ENCODE assay signal across 1 cellular context in the genomic region with DNA sequence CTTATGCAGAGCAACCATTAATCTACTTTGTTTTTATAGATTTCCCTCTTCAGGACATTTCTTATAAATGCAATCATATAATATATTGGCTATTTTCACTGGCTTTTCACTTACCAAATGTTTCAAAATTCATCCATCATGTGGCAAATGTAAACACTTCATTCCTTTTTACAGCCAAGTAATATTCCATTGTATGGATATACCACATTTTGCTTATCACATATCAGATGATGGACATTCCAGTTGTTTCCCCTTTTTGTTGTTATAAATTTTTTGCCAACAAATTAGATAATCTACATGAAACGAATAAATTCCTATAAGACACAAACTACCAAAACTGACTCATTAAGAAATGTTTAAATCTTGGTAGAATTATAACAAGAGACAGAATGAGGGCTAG.
TF ChIP-seq lines count a peak whose summit lies in the region.

No MANE protein-coding gene starts in this region.

TF ChIP-seq in SK-N-SH, 30 proteins besides CTCF, POLR2A, EP300 and RAD21 (continued from another document):
- TF ChIP-seq FOSL2 (IDR thresholded peaks at IDR 0.05; ENCODE audit: borderline replicate concordance, low read depth) = no peak
- no peak for TF ChIP-seq POLR2AphosphoS5 (IDR thresholded peaks at IDR 0.05; ENCODE audit: low read depth, low read length)
- TF ChIP-seq, protein P1, sequence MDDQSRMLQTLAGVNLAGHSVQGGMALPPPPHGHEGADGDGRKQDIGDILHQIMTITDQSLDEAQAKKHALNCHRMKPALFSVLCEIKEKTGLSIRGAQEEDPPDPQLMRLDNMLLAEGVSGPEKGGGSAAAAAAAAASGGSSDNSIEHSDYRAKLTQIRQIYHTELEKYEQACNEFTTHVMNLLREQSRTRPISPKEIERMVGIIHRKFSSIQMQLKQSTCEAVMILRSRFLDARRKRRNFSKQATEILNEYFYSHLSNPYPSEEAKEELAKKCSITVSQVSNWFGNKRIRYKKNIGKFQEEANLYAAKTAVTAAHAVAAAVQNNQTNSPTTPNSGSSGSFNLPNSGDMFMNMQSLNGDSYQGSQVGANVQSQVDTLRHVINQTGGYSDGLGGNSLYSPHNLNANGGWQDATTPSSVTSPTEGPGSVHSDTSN (IDR thresholded peaks at IDR 0.05) = no peak
- no peak for TF ChIP-seq ELF1 (IDR thresholded peaks at IDR 0.05)
- TF ChIP-seq SMC3 (IDR thresholded peaks at IDR 0.05; ENCODE audit: low read depth, low read length) = no peak
- no peak for TF ChIP-seq NFIC (IDR thresholded peaks at IDR 0.05; ENCODE audit: borderline replicate concordance)
- no peak for TF ChIP-seq TCF12 (IDR thresholded peaks at IDR 0.05)
- TF ChIP-seq, protein P2, sequence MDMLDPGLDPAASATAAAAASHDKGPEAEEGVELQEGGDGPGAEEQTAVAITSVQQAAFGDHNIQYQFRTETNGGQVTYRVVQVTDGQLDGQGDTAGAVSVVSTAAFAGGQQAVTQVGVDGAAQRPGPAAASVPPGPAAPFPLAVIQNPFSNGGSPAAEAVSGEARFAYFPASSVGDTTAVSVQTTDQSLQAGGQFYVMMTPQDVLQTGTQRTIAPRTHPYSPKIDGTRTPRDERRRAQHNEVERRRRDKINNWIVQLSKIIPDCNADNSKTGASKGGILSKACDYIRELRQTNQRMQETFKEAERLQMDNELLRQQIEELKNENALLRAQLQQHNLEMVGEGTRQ (IDR thresholded peaks at IDR 0.05; ENCODE audit: borderline replicate concordance, low read depth, low read length) = no peak
